ENCODE assay signal across 18 cellular contexts in genomic region chr2:7773974-7774365, GRCh38.
A peak's percentile ranks its signal among the peaks of the same experiment; 100 is the strongest.
DNase-seq lines count a peak whose midpoint lies in the region; ATAC-seq and TF ChIP-seq lines count a peak whose summit lies in the region.
"Had no signal": no experiment of that assay in that cellular context is flagged by ENCODE, and none has a peak within 500 bp of the region (broad histone marks: within the 10 kb centered on the region; RNA-seq: fewer than 3 reads in every experiment).

No MANE protein-coding gene starts in this region.

- H3K27me3 ChIP-seq in BLaER1 treated with 17β-estradiol and CSF1 and Interleukin-3, amounts not matched to agents 10 nM and 100 nM: no peaks in the 10 kb centered on the region
- H3K27me3 ChIP-seq in breast epithelium: no peaks in the 10 kb centered on the region
- no peaks in the 10 kb centered on the region for H3K27me3 ChIP-seq in colonic mucosa
- H3K27me3 ChIP-seq: esophagus muscularis mucosa had no signal

- peak overlapping the region; percentile 48 to 88 (median 81); a peak in 21 of 22 replicates for H3K27ac ChIP-seq in BLaER1 treated with 17β-estradiol and CSF1 and Interleukin-3, amounts not matched to agents 10 nM and 100 nM
- peak overlapping the region; percentile 89 to 90 for H3K27ac ChIP-seq in breast epithelium
- no peak overlapping the region for H3K27ac ChIP-seq in colonic mucosa
- H3K27ac ChIP-seq: esophagus muscularis mucosa, parathyroid adenoma had no signal

- peaks cover 0 to 5% (median 0%) of the 10 kb centered on the region in 11 experiments; a peak in 5 of 22 replicates for H3K9me3 ChIP-seq in BLaER1 treated with 17β-estradiol and CSF1 and Interleukin-3, amounts not matched to agents 10 nM and 100 nM (replicated peaks in 1 of 11)
- no peaks in the 10 kb centered on the region for H3K9me3 ChIP-seq in breast epithelium
- no peaks in the 10 kb centered on the region for H3K9me3 ChIP-seq in colonic mucosa
- H3K9me3 ChIP-seq: esophagus muscularis mucosa had no signal

- peak; percentile 1 for ATAC-seq in GM19463 (IDR thresholded peaks at IDR 0.05; ENCODE audit: unreplicated experiment)
- peak; percentile 23 for ATAC-seq in HG03196 (IDR thresholded peaks at IDR 0.05; ENCODE audit: unreplicated experiment)
- ATAC-seq: SK-N-SH treated with all-trans-retinoic acid at 6 μM for 48 hours had no signal

- TF ChIP-seq CTCF in breast epithelium (IDR thresholded peaks at IDR 0.05) (no peak), colonic mucosa (IDR thresholded peaks at IDR 0.05) (no peak)

- H3K4me2 ChIP-seq in BLaER1 treated with 17β-estradiol and CSF1 and Interleukin-3, amounts not matched to agents 10 nM and 100 nM: peak overlapping the region; percentile 31 to 94 (median 82); a peak in 21 of 22 replicates

- intact Hi-C loops in breast epithelium (cut with DNase I; ENCODE audit: low total_unique reads): no loop called here
- intact Hi-C loops in colonic mucosa (cut with DNase I): no loop called here

- DNase-seq in breast epithelium (ENCODE audit: low spot score in 2 of 2) (no peak), NCI-H187 treated with DMSO at 0.1 percent for 48 hours (lab: John Stamatoyannopoulos, UW) (no peak), colonic mucosa (no peak), AG20443 (ENCODE audit: low spot score) (no peak), NCI-H1436 treated with DMSO at 0.1 percent for 48 hours (lab: John Stamatoyannopoulos, UW) (no peak)
- DNase-seq: activated T-cell treated with anti-CD3 and anti-CD28 coated beads, Interleukin-2, amount 50 U/mL, for 4 hours; amniotic stem cell; cortex of kidney; DMS 273 treated with DMSO at 0.1 percent for 48 hours; NCI-H1105; OCI-M1 had no signal

- peaks cover 12 to 39% (median 25%) of the 10 kb centered on the region in 10 experiments for H3K4me1 ChIP-seq in BLaER1 treated with 17β-estradiol and CSF1 and Interleukin-3, amounts not matched to agents 10 nM and 100 nM
- peaks cover 0 to 4% of the 10 kb centered on the region in 2 donors for H3K4me1 ChIP-seq in breast epithelium
- no peaks in the 10 kb centered on the region for H3K4me1 ChIP-seq in colonic mucosa
- H3K4me1 ChIP-seq: esophagus muscularis mucosa, parathyroid adenoma had no signal

- peak overlapping the region in 9 of 11 experiments; percentile 9 to 72 (median 62); a peak in 15 of 22 replicates for H3K9ac ChIP-seq in BLaER1 treated with 17β-estradiol and CSF1 and Interleukin-3, amounts not matched to agents 10 nM and 100 nM
- no peak overlapping the region for H3K9ac ChIP-seq in colonic mucosa (ENCODE audit: low read depth in 2 of 2, low read length in 2 of 2)
- H3K9ac ChIP-seq: parathyroid adenoma had no signal

- no peaks in the 10 kb centered on the region for H4K20me1 ChIP-seq in BLaER1 treated with 17β-estradiol and CSF1 and Interleukin-3, amounts not matched to agents 10 nM and 100 nM

- peak overlapping the region in 3 of 10 experiments; percentile 19 to 21 (median 20); a peak in 2 of 20 replicates for H3K4me3 ChIP-seq in BLaER1 treated with 17β-estradiol and CSF1 and Interleukin-3, amounts not matched to agents 10 nM and 100 nM
- H3K4me3 ChIP-seq in breast epithelium: no peak overlapping the region
- no peak overlapping the region for H3K4me3 ChIP-seq in colonic mucosa
- H3K4me3 ChIP-seq: esophagus muscularis mucosa, skin epidermis had no signal

- TF ChIP-seq POLR2A in breast epithelium (IDR thresholded peaks at IDR 0.05): no peak

- H3K36me3 ChIP-seq in BLaER1 treated with 17β-estradiol and CSF1 and Interleukin-3, amounts not matched to agents 10 nM and 100 nM: no peaks in the 10 kb centered on the region
- H3K36me3 ChIP-seq in breast epithelium (no peaks in the 10 kb centered on the region), colonic mucosa (no peaks in the 10 kb centered on the region)
- H3K36me3 ChIP-seq: esophagus muscularis mucosa had no signal

Comparison
In these comparisons a context has a peak if more than half of its experiments do, and no peak if none do; other contexts are left out.
1. H3K9ac ChIP-seq: peak in BLaER1 treated with 17β-estradiol and CSF1 and Interleukin-3, amounts not matched to agents 10 nM and 100 nM (9 of 11); none in colonic mucosa (0 of 2).